Comparison of ENCODE assay signal across 1 cellular context in the genomic region with DNA sequence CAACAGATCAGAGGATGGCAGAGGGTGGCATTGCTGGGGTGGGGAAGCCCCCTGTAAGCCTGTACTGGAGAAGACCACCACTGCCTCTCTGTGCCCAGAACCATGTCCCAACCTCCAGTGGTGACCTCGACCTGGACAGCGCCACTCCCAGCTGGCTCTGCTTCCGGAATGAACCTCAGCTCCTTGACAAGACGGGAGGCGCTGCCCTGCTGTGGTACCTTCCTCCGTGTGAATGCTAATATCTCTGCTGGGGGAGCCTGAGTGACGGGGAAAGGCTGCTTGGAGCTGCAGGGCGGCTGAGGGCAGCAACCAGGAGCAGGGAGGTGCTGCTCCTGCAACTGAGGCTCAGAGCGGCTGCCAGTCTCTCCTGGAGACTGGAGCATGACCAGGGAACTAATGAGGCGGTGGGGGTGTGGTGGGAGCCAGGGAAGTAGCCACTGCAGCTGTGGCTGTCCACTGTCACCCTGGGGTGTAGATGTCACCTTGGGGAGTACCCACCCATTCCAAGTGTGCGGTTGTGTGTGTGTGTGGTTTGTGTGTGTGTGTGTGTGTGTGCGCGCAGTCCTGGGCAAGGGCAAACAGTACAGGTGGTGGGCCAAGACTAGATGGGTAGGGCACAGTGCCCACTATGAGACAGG.
TF ChIP-seq lines count a peak whose summit lies in the region.

No MANE protein-coding gene starts in this region.

TF ChIP-seq in HepG2, 621 proteins besides CTCF, POLR2A, EP300 and RAD21 (continues in another document):
- no peak for TF ChIP-seq ZFP36 (IDR thresholded peaks at IDR 0.05; ENCODE audit: borderline replicate concordance, low read depth, low read length, partially characterized antibody)
- TF ChIP-seq AKAP8 (CRISPR knock-in tag; IDR thresholded peaks at IDR 0.05), result 0 out of 2 replicates have a peak, but pooled peaks have one; percentile 50
- TF ChIP-seq, protein P1, sequence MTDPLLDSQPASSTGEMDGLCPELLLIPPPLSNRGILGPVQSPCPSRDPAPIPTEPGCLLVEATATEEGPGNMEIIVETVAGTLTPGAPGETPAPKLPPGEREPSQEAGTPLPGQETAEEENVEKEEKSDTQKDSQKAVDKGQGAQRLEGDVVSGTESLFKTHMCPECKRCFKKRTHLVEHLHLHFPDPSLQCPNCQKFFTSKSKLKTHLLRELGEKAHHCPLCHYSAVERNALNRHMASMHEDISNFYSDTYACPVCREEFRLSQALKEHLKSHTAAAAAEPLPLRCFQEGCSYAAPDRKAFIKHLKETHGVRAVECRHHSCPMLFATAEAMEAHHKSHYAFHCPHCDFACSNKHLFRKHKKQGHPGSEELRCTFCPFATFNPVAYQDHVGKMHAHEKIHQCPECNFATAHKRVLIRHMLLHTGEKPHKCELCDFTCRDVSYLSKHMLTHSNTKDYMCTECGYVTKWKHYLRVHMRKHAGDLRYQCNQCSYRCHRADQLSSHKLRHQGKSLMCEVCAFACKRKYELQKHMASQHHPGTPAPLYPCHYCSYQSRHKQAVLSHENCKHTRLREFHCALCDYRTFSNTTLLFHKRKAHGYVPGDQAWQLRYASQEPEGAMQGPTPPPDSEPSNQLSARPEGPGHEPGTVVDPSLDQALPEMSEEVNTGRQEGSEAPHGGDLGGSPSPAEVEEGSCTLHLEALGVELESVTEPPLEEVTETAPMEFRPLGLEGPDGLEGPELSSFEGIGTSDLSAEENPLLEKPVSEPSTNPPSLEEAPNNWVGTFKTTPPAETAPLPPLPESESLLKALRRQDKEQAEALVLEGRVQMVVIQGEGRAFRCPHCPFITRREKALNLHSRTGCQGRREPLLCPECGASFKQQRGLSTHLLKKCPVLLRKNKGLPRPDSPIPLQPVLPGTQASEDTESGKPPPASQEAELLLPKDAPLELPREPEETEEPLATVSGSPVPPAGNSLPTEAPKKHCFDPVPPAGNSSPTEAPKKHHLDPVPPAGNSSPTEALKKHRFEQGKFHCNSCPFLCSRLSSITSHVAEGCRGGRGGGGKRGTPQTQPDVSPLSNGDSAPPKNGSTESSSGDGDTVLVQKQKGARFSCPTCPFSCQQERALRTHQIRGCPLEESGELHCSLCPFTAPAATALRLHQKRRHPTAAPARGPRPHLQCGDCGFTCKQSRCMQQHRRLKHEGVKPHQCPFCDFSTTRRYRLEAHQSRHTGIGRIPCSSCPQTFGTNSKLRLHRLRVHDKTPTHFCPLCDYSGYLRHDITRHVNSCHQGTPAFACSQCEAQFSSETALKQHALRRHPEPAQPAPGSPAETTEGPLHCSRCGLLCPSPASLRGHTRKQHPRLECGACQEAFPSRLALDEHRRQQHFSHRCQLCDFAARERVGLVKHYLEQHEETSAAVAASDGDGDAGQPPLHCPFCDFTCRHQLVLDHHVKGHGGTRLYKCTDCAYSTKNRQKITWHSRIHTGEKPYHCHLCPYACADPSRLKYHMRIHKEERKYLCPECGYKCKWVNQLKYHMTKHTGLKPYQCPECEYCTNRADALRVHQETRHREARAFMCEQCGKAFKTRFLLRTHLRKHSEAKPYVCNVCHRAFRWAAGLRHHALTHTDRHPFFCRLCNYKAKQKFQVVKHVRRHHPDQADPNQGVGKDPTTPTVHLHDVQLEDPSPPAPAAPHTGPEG (CRISPR knock-in tag; IDR thresholded peaks at IDR 0.05), result no peak
- TF ChIP-seq ZNF616 (CRISPR knock-in tag; IDR thresholded peaks at IDR 0.05; ENCODE audit: low read depth), result no peak
- no peak for TF ChIP-seq RCOR2 (CRISPR knock-in tag; IDR thresholded peaks at IDR 0.05)
- no peak for TF ChIP-seq IKZF1 (IDR thresholded peaks at IDR 0.05)
- no peak for TF ChIP-seq SP5 (CRISPR knock-in tag; IDR thresholded peaks at IDR 0.05; ENCODE audit: borderline replicate concordance, low read depth)
- TF ChIP-seq, protein P2, sequence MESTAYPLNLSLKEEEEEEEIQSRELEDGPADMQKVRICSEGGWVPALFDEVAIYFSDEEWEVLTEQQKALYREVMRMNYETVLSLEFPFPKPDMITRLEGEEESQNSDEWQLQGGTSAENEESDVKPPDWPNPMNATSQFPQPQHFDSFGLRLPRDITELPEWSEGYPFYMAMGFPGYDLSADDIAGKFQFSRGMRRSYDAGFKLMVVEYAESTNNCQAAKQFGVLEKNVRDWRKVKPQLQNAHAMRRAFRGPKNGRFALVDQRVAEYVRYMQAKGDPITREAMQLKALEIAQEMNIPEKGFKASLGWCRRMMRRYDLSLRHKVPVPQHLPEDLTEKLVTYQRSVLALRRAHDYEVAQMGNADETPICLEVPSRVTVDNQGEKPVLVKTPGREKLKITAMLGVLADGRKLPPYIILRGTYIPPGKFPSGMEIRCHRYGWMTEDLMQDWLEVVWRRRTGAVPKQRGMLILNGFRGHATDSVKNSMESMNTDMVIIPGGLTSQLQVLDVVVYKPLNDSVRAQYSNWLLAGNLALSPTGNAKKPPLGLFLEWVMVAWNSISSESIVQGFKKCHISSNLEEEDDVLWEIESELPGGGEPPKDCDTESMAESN (CRISPR knock-in tag; conservative IDR thresholded peaks at IDR 0.05), result no peak
- no peak for TF ChIP-seq ZNF335 (CRISPR knock-in tag; IDR thresholded peaks at IDR 0.05)
- TF ChIP-seq ARID2 (CRISPR knock-in tag; IDR thresholded peaks at IDR 0.05; ENCODE audit: borderline replicate concordance), result no peak
- TF ChIP-seq NR2F6 (IDR thresholded peaks at IDR 0.05), result no peak
- no peak for TF ChIP-seq NR2F6 (CRISPR knock-in tag; IDR thresholded peaks at IDR 0.05)
- TF ChIP-seq ZNF331 (CRISPR knock-in tag; IDR thresholded peaks at IDR 0.05), result no peak
- TF ChIP-seq SAP130 (CRISPR knock-in tag; IDR thresholded peaks at IDR 0.05; ENCODE audit: low read depth), result no peak
- TF ChIP-seq, protein P3, sequence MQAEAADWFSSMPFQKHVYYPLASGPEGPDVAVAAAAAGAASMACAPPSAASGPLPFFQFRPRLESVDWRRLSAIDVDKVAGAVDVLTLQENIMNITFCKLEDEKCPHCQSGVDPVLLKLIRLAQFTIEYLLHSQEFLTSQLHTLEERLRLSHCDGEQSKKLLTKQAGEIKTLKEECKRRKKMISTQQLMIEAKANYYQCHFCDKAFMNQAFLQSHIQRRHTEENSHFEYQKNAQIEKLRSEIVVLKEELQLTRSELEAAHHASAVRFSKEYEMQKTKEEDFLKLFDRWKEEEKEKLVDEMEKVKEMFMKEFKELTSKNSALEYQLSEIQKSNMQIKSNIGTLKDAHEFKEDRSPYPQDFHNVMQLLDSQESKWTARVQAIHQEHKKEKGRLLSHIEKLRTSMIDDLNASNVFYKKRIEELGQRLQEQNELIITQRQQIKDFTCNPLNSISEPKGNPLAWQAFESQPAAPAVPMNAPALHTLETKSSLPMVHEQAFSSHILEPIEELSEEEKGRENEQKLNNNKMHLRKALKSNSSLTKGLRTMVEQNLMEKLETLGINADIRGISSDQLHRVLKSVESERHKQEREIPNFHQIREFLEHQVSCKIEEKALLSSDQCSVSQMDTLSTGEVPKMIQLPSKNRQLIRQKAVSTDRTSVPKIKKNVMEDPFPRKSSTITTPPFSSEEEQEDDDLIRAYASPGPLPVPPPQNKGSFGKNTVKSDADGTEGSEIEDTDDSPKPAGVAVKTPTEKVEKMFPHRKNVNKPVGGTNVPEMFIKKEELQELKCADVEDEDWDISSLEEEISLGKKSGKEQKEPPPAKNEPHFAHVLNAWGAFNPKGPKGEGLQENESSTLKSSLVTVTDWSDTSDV (CRISPR knock-in tag; IDR thresholded peaks at IDR 0.05), result no peak
- TF ChIP-seq, protein P4, sequence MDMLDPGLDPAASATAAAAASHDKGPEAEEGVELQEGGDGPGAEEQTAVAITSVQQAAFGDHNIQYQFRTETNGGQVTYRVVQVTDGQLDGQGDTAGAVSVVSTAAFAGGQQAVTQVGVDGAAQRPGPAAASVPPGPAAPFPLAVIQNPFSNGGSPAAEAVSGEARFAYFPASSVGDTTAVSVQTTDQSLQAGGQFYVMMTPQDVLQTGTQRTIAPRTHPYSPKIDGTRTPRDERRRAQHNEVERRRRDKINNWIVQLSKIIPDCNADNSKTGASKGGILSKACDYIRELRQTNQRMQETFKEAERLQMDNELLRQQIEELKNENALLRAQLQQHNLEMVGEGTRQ (IDR thresholded peaks at IDR 0.05; ENCODE audit: low read depth, low read length), result no peak
- TF ChIP-seq, protein P4 (CRISPR knock-in tag; IDR thresholded peaks at IDR 0.05; ENCODE audit: borderline replicate concordance), result no peak
- TF ChIP-seq ISX (CRISPR knock-in tag; conservative IDR thresholded peaks at IDR 0.05), result no peak
- no peak for TF ChIP-seq PTBP1 (IDR thresholded peaks at IDR 0.05; ENCODE audit: low read depth, low read length, poor library complexity, severe bottlenecking)
- TF ChIP-seq ZNF782 (CRISPR knock-in tag; IDR thresholded peaks at IDR 0.05; ENCODE audit: borderline replicate concordance), result no peak
- no peak for TF ChIP-seq ZNF383 (CRISPR knock-in tag; IDR thresholded peaks at IDR 0.05; ENCODE audit: borderline replicate concordance)
- no peak for TF ChIP-seq ZNF7 (CRISPR knock-in tag; IDR thresholded peaks at IDR 0.05)
- no peak for TF ChIP-seq ZNF501 (CRISPR knock-in tag; IDR thresholded peaks at IDR 0.05)
- TF ChIP-seq, protein P5, sequence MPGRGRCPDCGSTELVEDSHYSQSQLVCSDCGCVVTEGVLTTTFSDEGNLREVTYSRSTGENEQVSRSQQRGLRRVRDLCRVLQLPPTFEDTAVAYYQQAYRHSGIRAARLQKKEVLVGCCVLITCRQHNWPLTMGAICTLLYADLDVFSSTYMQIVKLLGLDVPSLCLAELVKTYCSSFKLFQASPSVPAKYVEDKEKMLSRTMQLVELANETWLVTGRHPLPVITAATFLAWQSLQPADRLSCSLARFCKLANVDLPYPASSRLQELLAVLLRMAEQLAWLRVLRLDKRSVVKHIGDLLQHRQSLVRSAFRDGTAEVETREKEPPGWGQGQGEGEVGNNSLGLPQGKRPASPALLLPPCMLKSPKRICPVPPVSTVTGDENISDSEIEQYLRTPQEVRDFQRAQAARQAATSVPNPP (CRISPR knock-in tag; IDR thresholded peaks at IDR 0.05), result no peak
- TF ChIP-seq, protein P6, sequence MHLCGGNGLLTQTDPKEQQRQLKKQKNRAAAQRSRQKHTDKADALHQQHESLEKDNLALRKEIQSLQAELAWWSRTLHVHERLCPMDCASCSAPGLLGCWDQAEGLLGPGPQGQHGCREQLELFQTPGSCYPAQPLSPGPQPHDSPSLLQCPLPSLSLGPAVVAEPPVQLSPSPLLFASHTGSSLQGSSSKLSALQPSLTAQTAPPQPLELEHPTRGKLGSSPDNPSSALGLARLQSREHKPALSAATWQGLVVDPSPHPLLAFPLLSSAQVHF (CRISPR knock-in tag; IDR thresholded peaks at IDR 0.05), result no peak
- TF ChIP-seq ZNF572 (CRISPR knock-in tag; IDR thresholded peaks at IDR 0.05), result peak; percentile 78; the same call in 1 of the 2 replicates
- no peak for TF ChIP-seq ZNF235 (CRISPR knock-in tag; IDR thresholded peaks at IDR 0.05; ENCODE audit: borderline replicate concordance)
- TF ChIP-seq ZNF777 (CRISPR knock-in tag; IDR thresholded peaks at IDR 0.05), result no peak
- TF ChIP-seq, protein P7, sequence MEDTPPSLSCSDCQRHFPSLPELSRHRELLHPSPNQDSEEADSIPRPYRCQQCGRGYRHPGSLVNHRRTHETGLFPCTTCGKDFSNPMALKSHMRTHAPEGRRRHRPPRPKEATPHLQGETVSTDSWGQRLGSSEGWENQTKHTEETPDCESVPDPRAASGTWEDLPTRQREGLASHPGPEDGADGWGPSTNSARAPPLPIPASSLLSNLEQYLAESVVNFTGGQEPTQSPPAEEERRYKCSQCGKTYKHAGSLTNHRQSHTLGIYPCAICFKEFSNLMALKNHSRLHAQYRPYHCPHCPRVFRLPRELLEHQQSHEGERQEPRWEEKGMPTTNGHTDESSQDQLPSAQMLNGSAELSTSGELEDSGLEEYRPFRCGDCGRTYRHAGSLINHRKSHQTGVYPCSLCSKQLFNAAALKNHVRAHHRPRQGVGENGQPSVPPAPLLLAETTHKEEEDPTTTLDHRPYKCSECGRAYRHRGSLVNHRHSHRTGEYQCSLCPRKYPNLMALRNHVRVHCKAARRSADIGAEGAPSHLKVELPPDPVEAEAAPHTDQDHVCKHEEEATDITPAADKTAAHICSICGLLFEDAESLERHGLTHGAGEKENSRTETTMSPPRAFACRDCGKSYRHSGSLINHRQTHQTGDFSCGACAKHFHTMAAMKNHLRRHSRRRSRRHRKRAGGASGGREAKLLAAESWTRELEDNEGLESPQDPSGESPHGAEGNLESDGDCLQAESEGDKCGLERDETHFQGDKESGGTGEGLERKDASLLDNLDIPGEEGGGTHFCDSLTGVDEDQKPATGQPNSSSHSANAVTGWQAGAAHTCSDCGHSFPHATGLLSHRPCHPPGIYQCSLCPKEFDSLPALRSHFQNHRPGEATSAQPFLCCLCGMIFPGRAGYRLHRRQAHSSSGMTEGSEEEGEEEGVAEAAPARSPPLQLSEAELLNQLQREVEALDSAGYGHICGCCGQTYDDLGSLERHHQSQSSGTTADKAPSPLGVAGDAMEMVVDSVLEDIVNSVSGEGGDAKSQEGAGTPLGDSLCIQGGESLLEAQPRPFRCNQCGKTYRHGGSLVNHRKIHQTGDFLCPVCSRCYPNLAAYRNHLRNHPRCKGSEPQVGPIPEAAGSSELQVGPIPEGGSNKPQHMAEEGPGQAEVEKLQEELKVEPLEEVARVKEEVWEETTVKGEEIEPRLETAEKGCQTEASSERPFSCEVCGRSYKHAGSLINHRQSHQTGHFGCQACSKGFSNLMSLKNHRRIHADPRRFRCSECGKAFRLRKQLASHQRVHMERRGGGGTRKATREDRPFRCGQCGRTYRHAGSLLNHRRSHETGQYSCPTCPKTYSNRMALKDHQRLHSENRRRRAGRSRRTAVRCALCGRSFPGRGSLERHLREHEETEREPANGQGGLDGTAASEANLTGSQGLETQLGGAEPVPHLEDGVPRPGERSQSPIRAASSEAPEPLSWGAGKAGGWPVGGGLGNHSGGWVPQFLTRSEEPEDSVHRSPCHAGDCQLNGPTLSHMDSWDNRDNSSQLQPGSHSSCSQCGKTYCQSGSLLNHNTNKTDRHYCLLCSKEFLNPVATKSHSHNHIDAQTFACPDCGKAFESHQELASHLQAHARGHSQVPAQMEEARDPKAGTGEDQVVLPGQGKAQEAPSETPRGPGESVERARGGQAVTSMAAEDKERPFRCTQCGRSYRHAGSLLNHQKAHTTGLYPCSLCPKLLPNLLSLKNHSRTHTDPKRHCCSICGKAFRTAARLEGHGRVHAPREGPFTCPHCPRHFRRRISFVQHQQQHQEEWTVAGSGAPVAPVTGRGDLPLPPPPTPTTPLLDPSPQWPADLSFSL (CRISPR knock-in tag; IDR thresholded peaks at IDR 0.05), result 0 out of 2 replicates have a peak, but pooled peaks have one; percentile 41
- no peak for TF ChIP-seq ZNF101 (CRISPR knock-in tag; IDR thresholded peaks at IDR 0.05; ENCODE audit: borderline replicate concordance, low read depth)
- TF ChIP-seq ZFP36L1 (CRISPR knock-in tag; IDR thresholded peaks at IDR 0.05), result no peak
- TF ChIP-seq ATAD3A (CRISPR knock-in tag; IDR thresholded peaks at IDR 0.05), result no peak
- peak; percentile 23; the same call in 1 of the 2 replicates for TF ChIP-seq HIVEP1 (CRISPR knock-in tag; IDR thresholded peaks at IDR 0.05)
- TF ChIP-seq, protein P8, sequence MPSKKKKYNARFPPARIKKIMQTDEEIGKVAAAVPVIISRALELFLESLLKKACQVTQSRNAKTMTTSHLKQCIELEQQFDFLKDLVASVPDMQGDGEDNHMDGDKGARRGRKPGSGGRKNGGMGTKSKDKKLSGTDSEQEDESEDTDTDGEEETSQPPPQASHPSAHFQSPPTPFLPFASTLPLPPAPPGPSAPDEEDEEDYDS (CRISPR knock-in tag; IDR thresholded peaks at IDR 0.05), result no peak
- TF ChIP-seq ZNF780A (CRISPR knock-in tag; IDR thresholded peaks at IDR 0.05), result no peak
- no peak for TF ChIP-seq MIER3 (CRISPR knock-in tag; IDR thresholded peaks at IDR 0.05; ENCODE audit: borderline replicate concordance)
- no peak for TF ChIP-seq GPN1 (CRISPR knock-in tag; IDR thresholded peaks at IDR 0.05; ENCODE audit: borderline replicate concordance)
